Comparison of ENCODE assay signal across 1 cellular context in genomic region chr17:78958556-78959191, GRCh38.
TF ChIP-seq lines count a peak whose summit lies in the region.

No MANE protein-coding gene starts in this region.

TF ChIP-seq in H1, 55 proteins besides CTCF, POLR2A, EP300 and RAD21:
- TF ChIP-seq FOSL1 (IDR thresholded peaks at IDR 0.05; ENCODE audit: insufficient read depth, low read depth, low read length) = no peak
- TF ChIP-seq NANOG (IDR thresholded peaks at IDR 0.05; ENCODE audit: insufficient read depth, low read depth, low read length, poor library complexity, severe bottlenecking) = no peak
- TF ChIP-seq, protein P1, sequence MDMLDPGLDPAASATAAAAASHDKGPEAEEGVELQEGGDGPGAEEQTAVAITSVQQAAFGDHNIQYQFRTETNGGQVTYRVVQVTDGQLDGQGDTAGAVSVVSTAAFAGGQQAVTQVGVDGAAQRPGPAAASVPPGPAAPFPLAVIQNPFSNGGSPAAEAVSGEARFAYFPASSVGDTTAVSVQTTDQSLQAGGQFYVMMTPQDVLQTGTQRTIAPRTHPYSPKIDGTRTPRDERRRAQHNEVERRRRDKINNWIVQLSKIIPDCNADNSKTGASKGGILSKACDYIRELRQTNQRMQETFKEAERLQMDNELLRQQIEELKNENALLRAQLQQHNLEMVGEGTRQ (IDR thresholded peaks at IDR 0.05; ENCODE audit: low read length) = no peak
- no peak for TF ChIP-seq KDM5A (IDR thresholded peaks at IDR 0.05; ENCODE audit: low read length)
TF ChIP-seq in H1: peak in this region for 0.
